Comparison of ENCODE assay signal across 7 cellular contexts in the genomic region with DNA sequence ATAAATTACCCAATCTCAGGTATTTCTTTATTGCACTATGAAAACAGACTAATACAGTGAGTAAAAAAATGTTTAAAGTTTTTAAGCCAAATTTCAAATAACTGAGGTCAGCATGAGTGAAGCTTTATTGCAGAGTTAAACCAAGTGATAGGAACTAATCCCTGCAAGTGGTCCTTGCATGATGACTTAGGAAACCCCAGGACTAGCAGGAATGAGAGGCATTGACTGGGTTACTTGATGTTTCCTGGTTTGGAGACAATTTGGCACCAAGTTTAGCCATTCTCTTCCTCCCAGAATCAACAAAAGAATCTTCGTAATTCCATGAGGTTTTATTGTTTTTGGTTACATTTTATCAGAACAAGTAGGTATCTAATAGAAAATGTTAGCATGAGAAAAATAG.
"Had no signal": no experiment of that assay in that cellular context is flagged by ENCODE, and none has a peak within 500 bp of the region (broad histone marks: within the 10 kb centered on the region; RNA-seq: fewer than 3 reads in every experiment).

No MANE protein-coding gene starts in this region.

- H3K36me3 Mint-ChIP-seq: IgD-negative memory B cell had no signal

- H3K9me3 Mint-ChIP-seq: H9 had no signal

- DNase-seq: GM23248, GOT3, H9, HCEC 1CT, KBM-7 had no signal

- ATAC-seq: HepG2 had no signal

- H3K4me1 Mint-ChIP-seq: IgD-negative memory B cell had no signal

- H3K27ac Mint-ChIP-seq: H9, IgD-negative memory B cell had no signal

- H3K4me3 Mint-ChIP-seq: H9, IgD-negative memory B cell had no signal

- H3K4me3 ChIP-seq: GM23248 had no signal

- FAIRE-seq: HepG2 had no signal

- H3K27me3 Mint-ChIP-seq: IgD-negative memory B cell had no signal
